ENCODE assay signal across 8 cellular contexts in the genomic region with DNA sequence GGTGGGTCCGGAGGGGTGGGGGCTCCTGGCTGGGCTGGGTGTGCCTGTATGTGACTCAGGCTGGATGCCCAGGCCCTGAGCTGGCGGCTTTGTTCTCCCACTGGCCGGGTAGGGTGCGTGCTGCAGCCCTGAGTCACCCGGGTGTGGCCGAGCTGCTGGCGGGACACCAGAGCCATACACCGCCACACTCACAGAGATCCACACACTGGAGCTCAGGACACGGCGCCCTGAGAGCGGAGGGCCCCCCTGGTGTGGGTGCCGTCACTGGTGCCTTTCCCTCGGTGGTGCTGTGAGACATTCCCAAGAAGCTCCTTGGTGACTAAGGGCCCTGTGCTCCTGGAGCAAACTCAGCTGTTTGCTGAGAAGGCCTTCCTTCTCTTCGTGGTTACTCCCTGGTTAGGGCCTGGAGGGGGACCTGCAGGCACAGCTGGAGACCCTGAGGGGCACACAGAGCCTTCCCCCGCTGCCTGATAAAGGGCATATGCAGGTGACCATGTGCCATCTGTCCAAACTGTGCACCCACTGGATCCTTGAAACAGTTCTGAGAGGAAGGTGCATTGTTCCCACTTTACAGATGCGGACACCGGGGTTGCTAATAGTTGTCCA. TPM values are rescaled to one million over a fixed set of nuclear protein-coding genes. Genes with fewer than 3 reads are reported as not detected.
DNase-seq lines count a peak whose midpoint lies in the region; ATAC-seq and TF ChIP-seq lines count a peak whose summit lies in the region.

No MANE protein-coding gene starts in this region.

- peak overlapping the region; percentile 85 for H2AK5ac ChIP-seq in trophoblast cell (ENCODE audit: low read length)

- TF ChIP-seq CTCF in Caco-2 (IDR thresholded peaks at IDR 0.05; ENCODE audit: insufficient read depth in 1 of 2, low read depth in 1 of 2, low read length in 1 of 2, severe bottlenecking in 1 of 2, unreplicated experiment in 1 of 2) (no peak), fibroblast of mammary gland (conservative IDR thresholded peaks at IDR 0.05; ENCODE audit: control insufficient read depth, insufficient read depth, low read depth, low read length) (no peak)

- peak overlapping the region; percentile 53 for H3K4ac ChIP-seq in trophoblast cell (ENCODE audit: low read depth, low read length)

- peak overlapping the region; percentile 53 for H3K27ac ChIP-seq in trophoblast cell (ENCODE audit: low read depth, low read length)

- H4K8ac ChIP-seq in trophoblast cell (ENCODE audit: low read depth, low read length): peak overlapping the region; percentile 69

- CTCF ChIA-PET in Caco-2 (lab: Charles Lee): interaction anchor here (0.6 to 1.1 kb wide), 6 partner anchors 9 to 236 kb away, joined by 3 to 9 read pairs (median 4); no protein-coding TSS in a partner anchor

- H3K27me3 ChIP-seq in Caco-2 (replicated peaks; ENCODE audit: control insufficient read depth, insufficient read depth, low read length) (no peaks in the 10 kb centered on the region), trophoblast cell (ENCODE audit: insufficient read depth, low read length) (no peaks in the 10 kb centered on the region)

- H3K4me1 Mint-ChIP-seq in Caco-2 (ENCODE audit: low read depth, unreplicated experiment) (peaks cover 16% of the 10 kb centered on the region), T-helper 17 cell (peaks cover 14% of the 10 kb centered on the region)
- H3K4me1 Mint-ChIP-seq in activated naive CD8-positive, alpha-beta T cell treated with anti-CD3 and anti-CD28 coated beads, Interleukin-2, amount 50 U/mL, for 24 hours: peaks cover 6% of the 10 kb centered on the region

- peak overlapping the region; percentile 22 for H3K18ac ChIP-seq in trophoblast cell (ENCODE audit: low read length)

- H3K27ac Mint-ChIP-seq in Caco-2 (ENCODE audit: unreplicated experiment): peak overlapping the region; percentile 70
- H3K27ac Mint-ChIP-seq in activated naive CD8-positive, alpha-beta T cell treated with anti-CD3 and anti-CD28 coated beads, Interleukin-2, amount 50 U/mL, for 24 hours: no peak overlapping the region
- H3K27ac Mint-ChIP-seq in T-helper 17 cell: no peak overlapping the region

- no peak overlapping the region for H3K9ac ChIP-seq in trophoblast cell (ENCODE audit: low read length)

- H3K4me3 ChIP-seq in Caco-2 (ENCODE audit: low read depth, low read length) (no peak overlapping the region), fibroblast of mammary gland (ENCODE audit: control insufficient read depth, low read depth, low read length) (no peak overlapping the region), trophoblast cell (ENCODE audit: low read depth, low read length) (no peak overlapping the region)

- H3K36me3 Mint-ChIP-seq in Caco-2 (ENCODE audit: insufficient read depth, unreplicated experiment) (no peaks in the 10 kb centered on the region), T-helper 17 cell (ENCODE audit: low read depth) (no peaks in the 10 kb centered on the region)
- H3K36me3 Mint-ChIP-seq in activated naive CD8-positive, alpha-beta T cell treated with anti-CD3 and anti-CD28 coated beads, Interleukin-2, amount 50 U/mL, for 24 hours (ENCODE audit: low read depth): no peaks in the 10 kb centered on the region

- H3K9me3 ChIP-seq in Caco-2 (no peaks in the 10 kb centered on the region), trophoblast cell (ENCODE audit: insufficient read depth, low read depth, low read length) (no peaks in the 10 kb centered on the region), T-helper 17 cell (ENCODE audit: control insufficient read depth, low read length, poor library complexity, severe bottlenecking) (no peaks in the 10 kb centered on the region)

- intact Hi-C loops in Caco-2 (cut with micrococcal nuclease; ENCODE audit: unreplicated experiment): no loop called here

- no peak for ATAC-seq in HG03039 (IDR thresholded peaks at IDR 0.05; ENCODE audit: unreplicated experiment)
- ATAC-seq in activated naive CD8-positive, alpha-beta T cell treated with anti-CD3 and anti-CD28 coated beads, Interleukin-2, amount 50 U/mL, for 24 hours: no peak
- ATAC-seq in T-helper 17 cell: no peak

- peaks cover 62% of the 10 kb centered on the region for H3K79me1 ChIP-seq in trophoblast cell (ENCODE audit: low read length)

- DNase-seq in Caco-2: peak; percentile 76 to 92
- peak; percentile 98 for DNase-seq in RPMI7951 (ENCODE audit: low read depth)
- peak; percentile 99 for DNase-seq in fibroblast of mammary gland (ENCODE audit: low read depth)
- peak; percentile 99 for DNase-seq in trophoblast cell
- DNase-seq in activated naive CD8-positive, alpha-beta T cell treated with anti-CD3 and anti-CD28 coated beads, Interleukin-2, amount 50 U/mL, for 24 hours: no peak
- DNase-seq in activated T-cell treated with anti-CD3 and anti-CD28 coated beads, Interleukin-2, amount 50 U/mL, for 48 hours: no peak
- no peak for DNase-seq in T-helper 17 cell

- H3K79me2 ChIP-seq in trophoblast cell (ENCODE audit: control insufficient read depth, insufficient read depth, low read length, poor library complexity): peaks cover 9% of the 10 kb centered on the region

- peak overlapping the region; percentile 19 for H2AFZ ChIP-seq in trophoblast cell (ENCODE audit: insufficient read depth, low read length, poor library complexity)

- H3K14ac ChIP-seq in trophoblast cell (ENCODE audit: low read length): peak overlapping the region; percentile 31

- H3K36me3 ChIP-seq in Caco-2 (ENCODE audit: control insufficient read depth, insufficient read depth, low read length) (no peaks in the 10 kb centered on the region), trophoblast cell (ENCODE audit: control insufficient read depth in 1 of 2, insufficient read depth in 2 of 2, low read length in 2 of 2) (no peaks in the 10 kb centered on the region)

- H4K91ac ChIP-seq in trophoblast cell (ENCODE audit: low read depth, low read length): peak overlapping the region; percentile 97

- no peak overlapping the region for H3K4me2 ChIP-seq in trophoblast cell (ENCODE audit: low read length)

- H3K4me1 ChIP-seq in Caco-2 (peaks cover 59% of the 10 kb centered on the region), trophoblast cell (ENCODE audit: control insufficient read depth in 1 of 2, insufficient read depth in 2 of 2, low read length in 2 of 2) (peaks cover 43 to 70% of the 10 kb centered on the region in 2 experiments)

- POLR2A ChIA-PET in Caco-2 (lab: Charles Lee): interaction anchor here (1.4 kb wide), 1 partner anchor 132 kb away, joined by 4 read pairs; no protein-coding TSS in a partner anchor

- H2BK5ac ChIP-seq in trophoblast cell (ENCODE audit: low read depth, low read length, poor library complexity): peak overlapping the region; percentile 50

- H4K12ac ChIP-seq in trophoblast cell (ENCODE audit: low read depth, low read length): no peak overlapping the region

- no TSS peak for BruUV-seq in Caco-2 (replicated peaks; lab: Mats Ljungman, UMichigan)

- H3K27me3 Mint-ChIP-seq in Caco-2 (ENCODE audit: insufficient read depth, unreplicated experiment) (no peaks in the 10 kb centered on the region), T-helper 17 cell (peaks cover 3% of the 10 kb centered on the region)
- peaks cover 5% of the 10 kb centered on the region for H3K27me3 Mint-ChIP-seq in activated naive CD8-positive, alpha-beta T cell treated with anti-CD3 and anti-CD28 coated beads, Interleukin-2, amount 50 U/mL, for 24 hours

- WGBS in trophoblast cell (ENCODE audit: extremely low coverage, insufficient coverage, insufficient read length): no CpG with 5 or more reads among the region's 17 CpGs

- H3K9me3 Mint-ChIP-seq in Caco-2 (ENCODE audit: unreplicated experiment): no peaks in the 10 kb centered on the region
- no peaks in the 10 kb centered on the region for H3K9me3 Mint-ChIP-seq in activated naive CD8-positive, alpha-beta T cell treated with anti-CD3 and anti-CD28 coated beads, Interleukin-2, amount 50 U/mL, for 24 hours

- no peak overlapping the region for H3K23ac ChIP-seq in trophoblast cell (ENCODE audit: low read length)

- H2BK12ac ChIP-seq in trophoblast cell (ENCODE audit: low read length): peak overlapping the region; percentile 86

- peak overlapping the region; percentile 92 for H2BK120ac ChIP-seq in trophoblast cell (ENCODE audit: insufficient read depth, low read length, poor library complexity)

- no peak overlapping the region for H3K4me3 Mint-ChIP-seq in Caco-2 (ENCODE audit: unreplicated experiment)
- no peak overlapping the region for H3K4me3 Mint-ChIP-seq in activated naive CD8-positive, alpha-beta T cell treated with anti-CD3 and anti-CD28 coated beads, Interleukin-2, amount 50 U/mL, for 24 hours
- H3K4me3 Mint-ChIP-seq in T-helper 17 cell: no peak overlapping the region

RNA-seq across cellular contexts. Expression of a gene that starts 44.3 kb away (rescaled TPM):
- 0.26 and 0.29 TPM in 2 replicates for total RNA-seq in Caco-2 (2022)
- total RNA-seq in RPMI7951 (2014; rRNA removed; shearing (Covaris generic)): 1.3 and 2.1 TPM in 2 replicates
- polyA plus RNA-seq in trophoblast cell (2013): 26.3 and 28.8 TPM in 2 replicates
- not detected for total RNA-seq in T-helper 17 cell

Comparison
In these comparisons a context has a peak if more than half of its experiments do, and no peak if none do; other contexts are left out.
1. DNase-seq: peak in Caco-2 (2 of 2), RPMI7951 (single experiment), fibroblast of mammary gland (single experiment) and trophoblast cell (2 of 2); none in activated naive CD8-positive, alpha-beta T cell treated with anti-CD3 and anti-CD28 coated beads, Interleukin-2, amount 50 U/mL, for 24 hours (single experiment), activated T-cell treated with anti-CD3 and anti-CD28 coated beads, Interleukin-2, amount 50 U/mL, for 48 hours (0 of 2) and T-helper 17 cell (0 of 3).